Comparison of ENCODE assay signal across 22 cellular contexts in genomic region chr5:94217216-94217615, GRCh38.
"Had no signal": no experiment of that assay in that cellular context is flagged by ENCODE, and none has a peak within 500 bp of the region (broad histone marks: within the 10 kb centered on the region; RNA-seq: fewer than 3 reads in every experiment).

No MANE protein-coding gene starts in this region.

- H3K4me1 Mint-ChIP-seq: activated naive CD8-positive, alpha-beta T cell treated with anti-CD3 and anti-CD28 coated beads for 36 hours; activated T-helper 17 cell treated with anti-CD3 and anti-CD28 coated beads, Interleukin-2, amount 50 U/mL, for 72 hours; central memory CD8-positive, alpha-beta T cell had no signal

- H3K36me3 ChIP-seq: gastrocnemius medialis, heart left ventricle, left lung, tibial nerve, vagina had no signal

- H3K27me3 Mint-ChIP-seq: activated CD4-positive, alpha-beta T cell treated with anti-CD3 and anti-CD28 coated beads, Interleukin-2, amount 10 ng/mL, durations not matched to agents 24 days and 14 days; activated CD8-positive, alpha-beta T cell treated with anti-CD3 and anti-CD28 coated beads for 36 hours; activated naive CD8-positive, alpha-beta T cell treated with anti-CD3 and anti-CD28 coated beads for 36 hours; activated T-helper 17 cell treated with anti-CD3 and anti-CD28 coated beads, Interleukin-2, amount 50 U/mL, for 72 hours; central memory CD8-positive, alpha-beta T cell had no signal

- H3K27ac Mint-ChIP-seq: activated CD4-positive, alpha-beta T cell treated with anti-CD3 and anti-CD28 coated beads, Interleukin-2, amount 10 ng/mL, durations not matched to agents 24 days and 14 days; activated CD8-positive, alpha-beta T cell treated with anti-CD3 and anti-CD28 coated beads for 36 hours; activated naive CD8-positive, alpha-beta T cell treated with anti-CD3 and anti-CD28 coated beads for 36 hours; activated T-helper 17 cell treated with anti-CD3 and anti-CD28 coated beads, Interleukin-2, amount 50 U/mL, for 72 hours; progenitor cell of endocrine pancreas had no signal

- H3K27me3 ChIP-seq: gastrocnemius medialis, heart left ventricle, left lung, tibial nerve, vagina had no signal

- H3K9me3 ChIP-seq: gastrocnemius medialis, heart left ventricle, left lung, tibial nerve, vagina had no signal

- H3K9me3 Mint-ChIP-seq: activated CD4-positive, alpha-beta T cell treated with anti-CD3 and anti-CD28 coated beads, Interleukin-2, amount 10 ng/mL, durations not matched to agents 24 days and 14 days; activated CD8-positive, alpha-beta T cell treated with anti-CD3 and anti-CD28 coated beads for 36 hours; activated naive CD8-positive, alpha-beta T cell treated with anti-CD3 and anti-CD28 coated beads for 36 hours; central memory CD8-positive, alpha-beta T cell had no signal

- H3K4me3 ChIP-seq: coronary artery, gastrocnemius medialis, heart left ventricle, left lung, tibial nerve, vagina had no signal

- H3K4me3 Mint-ChIP-seq: activated CD4-positive, alpha-beta T cell treated with anti-CD3 and anti-CD28 coated beads, Interleukin-2, amount 10 ng/mL, durations not matched to agents 24 days and 14 days; activated CD8-positive, alpha-beta T cell treated with anti-CD3 and anti-CD28 coated beads for 36 hours; activated naive CD8-positive, alpha-beta T cell treated with anti-CD3 and anti-CD28 coated beads for 36 hours; activated T-helper 17 cell treated with anti-CD3 and anti-CD28 coated beads, Interleukin-2, amount 50 U/mL, for 72 hours; central memory CD8-positive, alpha-beta T cell had no signal

- H3K4me1 ChIP-seq: gastrocnemius medialis, heart left ventricle, left lung, tibial nerve, vagina had no signal

- H3K27ac ChIP-seq: coronary artery, gastrocnemius medialis, heart left ventricle, left lung, tibial nerve, vagina had no signal

- ATAC-seq: activated CD8-positive, alpha-beta T cell treated with anti-CD3 and anti-CD28 coated beads for 36 hours; activated T-helper 17 cell treated with anti-CD3 and anti-CD28 coated beads, Interleukin-2, amount 50 U/mL, for 72 hours; gastrocnemius medialis; heart left ventricle; left lung; stimulated activated naive CD8-positive, alpha-beta T cell treated with anti-CD3 and anti-CD28 coated beads, Interleukin-15, Interleukin-2, amounts not matched to agents 100 U/mL and 50 U/mL, for 24 hours had no signal

- H3K36me3 Mint-ChIP-seq: activated naive CD8-positive, alpha-beta T cell treated with anti-CD3 and anti-CD28 coated beads for 36 hours had no signal

- DNase-seq: activated CD4-positive, alpha-beta T cell treated with anti-CD3 and anti-CD28 coated beads, Interleukin-2, amount 10 ng/mL, durations not matched to agents 24 days and 14 days; activated CD4-positive, CD25-positive, alpha-beta regulatory T cell; activated CD8-positive, alpha-beta T cell treated with anti-CD3 and anti-CD28 coated beads for 36 hours; activated naive CD4-positive, alpha-beta T cell; activated naive CD8-positive, alpha-beta T cell treated with anti-CD3 and anti-CD28 coated beads for 36 hours; activated T-cell treated with anti-CD3 and anti-CD28 coated beads, Interleukin-2, amount 50 U/mL, for 1 hour; amygdala; erythroblast; gastrocnemius medialis; heart left ventricle; kidney; left lung; midbrain; occipital lobe; stimulated activated CD4-positive, alpha-beta T cell treated with anti-CD3 and anti-CD28 coated beads, Interleukin-2, amount 100 ng/mL, for 24 hours; stimulated activated naive CD8-positive, alpha-beta T cell treated with anti-CD3 and anti-CD28 coated beads, Interleukin-15, Interleukin-2, amounts not matched to agents 100 U/mL and 50 U/mL, for 24 hours had no signal
